8 cellular contexts compared by ENCODE assay signal in the genomic region with DNA sequence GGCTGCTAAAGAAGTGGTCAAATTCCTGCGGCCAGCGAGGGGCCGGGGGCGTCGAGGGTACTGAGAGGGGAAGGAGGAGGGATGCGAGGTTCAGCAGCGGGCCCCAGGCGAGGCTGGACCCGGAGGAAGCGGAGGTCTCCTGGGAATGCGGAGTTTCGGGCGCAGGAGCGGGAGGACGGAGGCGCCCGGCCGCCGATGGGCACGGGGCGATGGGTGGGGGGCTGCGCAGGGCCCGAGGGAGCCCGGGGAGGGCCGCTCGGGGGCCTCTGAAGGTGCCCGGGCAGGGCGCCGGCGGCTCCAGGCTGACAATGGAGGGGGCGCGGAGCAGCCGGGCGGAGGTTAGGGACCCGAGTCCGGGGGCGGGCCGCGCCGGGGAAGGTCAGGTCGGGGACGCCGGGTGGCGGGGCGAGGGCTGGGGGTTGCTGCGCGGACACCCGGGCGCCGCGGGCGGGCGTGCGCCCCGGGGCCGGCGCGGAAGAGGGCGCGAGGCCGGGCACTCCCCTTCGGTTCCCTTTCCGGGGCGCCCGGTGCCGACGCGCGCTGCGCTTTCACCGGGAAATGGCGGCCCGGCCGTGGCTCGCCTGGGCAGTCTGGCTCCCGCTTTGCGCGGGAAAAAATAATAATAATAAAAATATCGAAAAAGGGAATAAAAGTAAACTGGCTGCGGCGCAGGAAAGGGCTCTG. TPM values are rescaled to one million over a fixed set of nuclear protein-coding genes. Genes with fewer than 3 reads are reported as not detected.
DNase-seq lines count a peak whose midpoint lies in the region; ATAC-seq lines count a peak whose summit lies in the region.

No MANE protein-coding gene starts in this region.

- WGBS in aorta, 2 donors = 0 to 1% methylated on average over 33 to 81 of the region's 81 CpGs

- intact Hi-C loops in aorta (cut with DNase I) = no loop called here

- peak overlapping the region; percentile 55 for H3K4me3 ChIP-seq in GM08714 (ENCODE audit: low read length)
- peak overlapping the region; percentile 85 for H3K4me3 ChIP-seq in SK-N-MC
- peak overlapping the region; percentile 67 to 97 for H3K4me3 ChIP-seq in muscle layer of duodenum (ENCODE audit: low read depth in 1 of 2, low read length in 2 of 2)
- H3K4me3 ChIP-seq in aorta (ENCODE audit: low read length in 2 of 2) = peak overlapping the region; percentile 62 to 86

- H3K36me3 ChIP-seq in SK-N-MC (ENCODE audit: insufficient read depth, low read length) = no peaks in the 10 kb centered on the region
- no peaks in the 10 kb centered on the region for H3K36me3 ChIP-seq in muscle layer of duodenum (ENCODE audit: control insufficient read depth in 1 of 2, insufficient read depth in 2 of 2, low read length in 2 of 2)
- no peaks in the 10 kb centered on the region for H3K36me3 ChIP-seq in aorta (ENCODE audit: control insufficient read depth in 1 of 2, insufficient read depth in 2 of 2, low read length in 1 of 2)

- ATAC-seq in aorta (ENCODE audit: low FRiP score) = peak; percentile 21
- no peak for ATAC-seq in HG03342 (IDR thresholded peaks at IDR 0.05; ENCODE audit: unreplicated experiment)
- ATAC-seq in GM18858 (IDR thresholded peaks at IDR 0.05; ENCODE audit: unreplicated experiment) = no peak

- no peaks in the 10 kb centered on the region for H3K9me3 ChIP-seq in SK-N-MC (ENCODE audit: low read depth, low read length)
- H3K9me3 ChIP-seq in muscle layer of duodenum (ENCODE audit: control insufficient read depth in 1 of 2, low read length in 2 of 2) = no peaks in the 10 kb centered on the region
- H3K9me3 ChIP-seq in aorta (ENCODE audit: control insufficient read depth, low read length) = no peaks in the 10 kb centered on the region

- peak overlapping the region; percentile 98 for H3K9ac ChIP-seq in SK-N-MC (ENCODE audit: insufficient read length)

- no peak for DNase-seq in SK-N-MC (ENCODE audit: low read depth, low spot score)
- no peak for DNase-seq in epithelial cell of prostate (ENCODE audit: low read depth, low spot score)
- DNase-seq in aorta = peak in 1 of 2 donors; percentile 80
- DNase-seq in LoVo (ENCODE audit: low spot score) = no peak

- H3K27ac ChIP-seq in SK-N-MC (peak overlapping the region; percentile 86), epithelial cell of prostate (peak overlapping the region; percentile 41), muscle layer of duodenum (ENCODE audit: low read length) (no peak overlapping the region), aorta (ENCODE audit: low read depth in 1 of 2, low read length in 2 of 2) (no peak overlapping the region)

- H3K4me1 ChIP-seq in muscle layer of duodenum (ENCODE audit: control insufficient read depth in 1 of 2, insufficient read depth in 2 of 2, low read length in 2 of 2) = peaks cover 0 to 12% of the 10 kb centered on the region in 2 donors
- no peaks in the 10 kb centered on the region for H3K4me1 ChIP-seq in aorta (ENCODE audit: control insufficient read depth in 1 of 2, insufficient read depth in 2 of 2, low read length in 2 of 2)

- H3K27me3 ChIP-seq in muscle layer of duodenum (ENCODE audit: low read depth, low read length) = no peaks in the 10 kb centered on the region
- no peaks in the 10 kb centered on the region for H3K27me3 ChIP-seq in aorta (ENCODE audit: control insufficient read depth in 1 of 2, insufficient read depth in 2 of 2, low read length in 1 of 2)

RNA-seq across cellular contexts. Expression of gene MACROH2A2, which starts 0.7 kb away (rescaled TPM):
- total RNA-seq in aorta = 1 to 10 TPM; 3.5 to 5.3 TPM
- 1 to 10 TPM; 2.1 to 4.6 TPM for polyA plus RNA-seq in aorta

Comparison
In these comparisons a context has a peak if more than half of its experiments do, and no peak if none do; other contexts are left out.
1. H3K27ac ChIP-seq: peak in SK-N-MC (single experiment) and epithelial cell of prostate (single experiment); none in muscle layer of duodenum (single experiment) and aorta (0 of 2).
2. Peak in every context shown above with its lines, with median percentiles within 50 percentile points of each other: H3K4me3 ChIP-seq.